Comparison of ENCODE assay signal across 18 cellular contexts in the genomic region with DNA sequence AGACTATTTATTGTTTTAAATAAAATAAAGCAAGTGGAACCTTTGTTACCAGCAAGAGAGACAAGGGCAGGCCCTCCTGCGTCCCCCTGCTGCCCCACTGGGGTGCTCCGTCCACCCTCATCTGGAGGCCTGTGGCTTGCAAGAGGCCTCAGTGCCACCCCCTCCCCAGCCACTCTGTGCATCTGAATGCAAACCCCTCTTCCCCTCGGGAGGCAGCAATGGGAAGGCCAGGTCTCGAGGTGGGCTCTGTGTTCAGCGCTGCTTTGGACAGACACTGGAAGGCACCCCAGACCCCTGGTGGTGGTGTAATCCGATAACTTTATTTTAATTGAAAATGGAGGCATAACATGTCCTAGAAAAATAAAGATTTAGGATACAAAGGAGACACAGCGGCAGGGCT. TPM values are rescaled to one million over a fixed set of nuclear protein-coding genes. Genes with fewer than 3 reads are reported as not detected.
DNase-seq lines count a peak whose midpoint lies in the region; ATAC-seq, FAIRE-seq and TF ChIP-seq lines count a peak whose summit lies in the region.
"Had no signal": no experiment of that assay in that cellular context is flagged by ENCODE, and none has a peak within 500 bp of the region (broad histone marks: within the 10 kb centered on the region; RNA-seq: fewer than 3 reads in every experiment).

No MANE protein-coding gene starts in this region.

- H3K36me3 ChIP-seq in HepG2 (replicated peaks in 1 of 2; ENCODE audit: control insufficient read depth in 1 of 2, insufficient read depth in 2 of 2, low read length in 2 of 2), result no peaks in the 10 kb centered on the region
- H3K36me3 ChIP-seq in right lobe of liver, result no peaks in the 10 kb centered on the region
- no peaks in the 10 kb centered on the region for H3K36me3 ChIP-seq in hepatocyte (replicated peaks; ENCODE audit: insufficient read depth, low read depth)
- H3K36me3 ChIP-seq in prostate gland, result no peaks in the 10 kb centered on the region

- H3K27ac ChIP-seq in HepG2 (ENCODE audit: extremely low read length, insufficient read depth, low read length) (no peak overlapping the region), right lobe of liver (no peak overlapping the region), hepatocyte (peak overlapping the region; percentile 69), prostate gland (peak overlapping the region; percentile 36 to 99)
- H3K27ac ChIP-seq: SJSA1 had no signal

- H3K79me2 ChIP-seq in HepG2 (ENCODE audit: insufficient read depth, low read length) (peaks cover 3% of the 10 kb centered on the region), hepatocyte (peaks cover 34% of the 10 kb centered on the region)

- no peak for TF ChIP-seq EP300 in HepG2 (IDR thresholded peaks at IDR 0.05; ENCODE audit: low read depth in 2 of 2, low read length in 2 of 2)
- no peak for TF ChIP-seq EP300 in HepG2 (CRISPR knock-in tag; IDR thresholded peaks at IDR 0.05; ENCODE audit: borderline replicate concordance)

- FAIRE-seq in HepG2 (lab: Jason Lieb, UNC), result no peak
- FAIRE-seq: TTC549 had no signal

- no peak overlapping the region for H2AFZ ChIP-seq in HepG2 (ENCODE audit: low read length)
- H2AFZ ChIP-seq in hepatocyte, result no peak overlapping the region

- H3K9me3 ChIP-seq in HepG2 (ENCODE audit: low read length), result no peaks in the 10 kb centered on the region
- H3K9me3 ChIP-seq in right lobe of liver, result no peaks in the 10 kb centered on the region
- no peaks in the 10 kb centered on the region for H3K9me3 ChIP-seq in hepatocyte (ENCODE audit: low read depth)
- no peaks in the 10 kb centered on the region for H3K9me3 ChIP-seq in prostate gland
- H3K9me3 ChIP-seq: MG63 had no signal

- CTCF ChIA-PET in HepG2 (lab: Yijun Ruan, JAX; ENCODE audit: low intra/inter-chr PET ratio, low total read pairs), result no interaction called here

- POLR2A ChIA-PET in HepG2 (lab: Yijun Ruan, JAX), result no interaction called here

- no TSS peak for BruUV-seq in HepG2 (replicated peaks; lab: Mats Ljungman, UMichigan)

- H3K4me3 ChIP-seq in HepG2 (replicated peaks in 1 of 3; ENCODE audit: insufficient read depth in 1 of 3, low read depth in 2 of 3, low read length in 3 of 3), result no peak overlapping the region
- no peak overlapping the region for H3K4me3 ChIP-seq in right lobe of liver
- no peak overlapping the region for H3K4me3 ChIP-seq in hepatocyte
- no peak overlapping the region for H3K4me3 ChIP-seq in prostate gland
- H3K4me3 ChIP-seq: MG63, SJSA1 had no signal

- H3K27me3 ChIP-seq in HepG2 (ENCODE audit: control insufficient read depth in 1 of 2, insufficient read depth in 2 of 2, low read length in 2 of 2) (peaks cover 8 to 19% of the 10 kb centered on the region in 2 experiments; a peak in 3 of 5 replicates), right lobe of liver (no peaks in the 10 kb centered on the region), hepatocyte (no peaks in the 10 kb centered on the region), prostate gland (replicated peaks; ENCODE audit: insufficient read depth) (no peaks in the 10 kb centered on the region)
- H3K27me3 ChIP-seq: MG63, SJSA1 had no signal

- WGBS in HepG2 (ENCODE audit: low lambda C conversion rate), result 87% methylated on average over 7 of the region's 7 CpGs
- WGBS in right lobe of liver (ENCODE audit: insufficient coverage, low coverage, low lambda C conversion rate, missing lambda C conversion rate), result 69% methylated on average over 7 of the region's 7 CpGs
- WGBS in hepatocyte (ENCODE audit: low lambda C conversion rate, missing lambda C conversion rate), result 56% methylated on average over 7 of the region's 7 CpGs
- WGBS in prostate gland, result 48% methylated on average over 7 of the region's 7 CpGs

- H3K4me2 ChIP-seq in HepG2 (ENCODE audit: low read depth, low read length) (no peak overlapping the region), hepatocyte (peak overlapping the region; percentile 57)

- H4K20me1 ChIP-seq in HepG2 (ENCODE audit: insufficient read depth, low read length) (no peaks in the 10 kb centered on the region), hepatocyte (ENCODE audit: insufficient read depth, poor library complexity, severe bottlenecking) (no peaks in the 10 kb centered on the region)

- no peak for TF ChIP-seq POLR2A in HepG2 (IDR thresholded peaks at IDR 0.05; ENCODE audit: insufficient read depth in 1 of 2, low read depth in 2 of 2, low read length in 2 of 2)
- no peak for TF ChIP-seq POLR2A in right lobe of liver (IDR thresholded peaks at IDR 0.05)
- TF ChIP-seq POLR2A in prostate gland (IDR thresholded peaks at IDR 0.05), result no peak

- no peaks in the 10 kb centered on the region for H3K9me2 ChIP-seq in hepatocyte (replicated peaks; ENCODE audit: insufficient read depth)

- ATAC-seq in HepG2 (no peak), right lobe of liver (no peak), GM18498 (IDR thresholded peaks at IDR 0.05; ENCODE audit: unreplicated experiment) (no peak)

- H3K4me1 ChIP-seq in HepG2 (ENCODE audit: insufficient read depth, low read length) (0 out of 2 replicates have a peak, but pooled peaks cover 10% of the 10 kb centered on the region), right lobe of liver (peaks cover 0 to 9% (median 0%) of the 10 kb centered on the region in 4 donors), hepatocyte (ENCODE audit: insufficient read depth) (peaks cover 34% of the 10 kb centered on the region), prostate gland (replicated peaks) (peaks cover 29% of the 10 kb centered on the region)

- intact Hi-C loops in HepG2 (cut with micrococcal nuclease; ENCODE audit: unreplicated experiment) (no loop called here), right lobe of liver (cut with DNase I) (no loop called here), prostate gland (cut with DNase I) (no loop called here)

- no peak for TF ChIP-seq RAD21 in HepG2 (CRISPR knock-in tag; IDR thresholded peaks at IDR 0.05)

- DNase-seq in HepG2 (ENCODE audit: low spot score), result no peak
- no peak for DNase-seq in right lobe of liver
- no peak for DNase-seq in hepatocyte (ENCODE audit: low spot score)
- no peak for DNase-seq in prostate gland (ENCODE audit: low spot score)
- no peak for DNase-seq in activated naive CD4-positive, alpha-beta T cell (lab: John Stamatoyannopoulos, UW)
- DNase-seq in SIG-M5 (lab: John Stamatoyannopoulos, UW), result no peak
- no peak for DNase-seq in activated CD4-positive, alpha-beta T cell treated with anti-CD3 and anti-CD28 coated beads, Interleukin-2, amount 50 U/mL, for 48 hours
- DNase-seq: activated CD4-positive, alpha-beta T cell treated with anti-CD3 and anti-CD28 coated beads, Interleukin-2, amount 50 U/mL, for 4 hours; effector CD8-positive, alpha-beta T cell; immature natural killer cell; MG63; stimulated activated CD8-positive, alpha-beta memory T cell treated with anti-CD3 and anti-CD28 coated beads, Interleukin-4, amount 100 ng/mL, for 48 hours had no signal

- H3K9ac ChIP-seq in HepG2 (ENCODE audit: insufficient read depth, low read depth, low read length), result no peak overlapping the region

- TF ChIP-seq CTCF in HepG2 (CRISPR knock-in tag; IDR thresholded peaks at IDR 0.05), result no peak
- TF ChIP-seq CTCF in right lobe of liver (IDR thresholded peaks at IDR 0.05), result no peak
- no peak for TF ChIP-seq CTCF in hepatocyte (IDR thresholded peaks at IDR 0.05; ENCODE audit: poor library complexity)
- TF ChIP-seq CTCF in prostate gland (IDR thresholded peaks at IDR 0.05), result no peak

- in situ Hi-C loops in HepG2 (cut with HindIII; ENCODE audit: extremely low pct_ligation_motif_present, low pct_unique_long_range_greater_than_20kb), result no loop called here

RNA-seq across cellular contexts. Expression of a gene that starts 4.6 kb away (rescaled TPM):
- total RNA-seq in HepG2 (2016; rRNA removed; fragmentation: Illumina TruSeq; extraction: Trizol), result 8.2 and 10.5 TPM in 2 replicates
- 1.3 and 1.5 TPM in 2 replicates for total RNA-seq in HepG2 (2016; cell fraction: cytosol; rRNA removed; fragmentation: Illumina TruSeq; extraction: Trizol; ENCODE audit: low read depth)
- 7.3 and 10.6 TPM in 2 replicates for total RNA-seq in HepG2 (2016; cell fraction: insoluble cytoplasmic fraction; rRNA removed; fragmentation: Illumina TruSeq; extraction: Trizol)
- total RNA-seq in HepG2 (2016; cell fraction: membrane; rRNA removed; fragmentation: Illumina TruSeq; extraction: Trizol), result 4.0 and 4.6 TPM in 2 replicates
- 6.6 and 7.6 TPM in 2 replicates for total RNA-seq in HepG2 (2016; cell fraction: nucleus; rRNA removed; fragmentation: Illumina TruSeq; extraction: Trizol)
- polyA plus RNA-seq in HepG2 (2011; rRNA removed), result 7.7 and 8.8 TPM in 2 replicates
- polyA plus RNA-seq in HepG2 (2011; cell fraction: cytosol; rRNA removed), result 3.7 and 8.8 TPM in 2 replicates
- polyA plus RNA-seq in HepG2 (2011; cell fraction: nucleus; rRNA removed), result 42.0 and 54.7 TPM in 2 replicates
- 3.5 and 3.6 TPM in 2 replicates for polyA plus RNA-seq in HepG2 (2012)
- polyA plus RNA-seq in HepG2 (2016; cell fraction: cytosol; fragmentation: Illumina TruSeq; extraction: Trizol; ENCODE audit: low read depth), result 1.6 and 2.0 TPM in 2 replicates
- 12.0 and 14.3 TPM in 2 replicates for polyA plus RNA-seq in HepG2 (2016; cell fraction: insoluble cytoplasmic fraction; fragmentation: Illumina TruSeq; extraction: Trizol; ENCODE audit: low read depth)
- 3.6 and 4.7 TPM in 2 replicates for polyA plus RNA-seq in HepG2 (2016; cell fraction: membrane; fragmentation: Illumina TruSeq; extraction: Trizol; ENCODE audit: low read depth)
- polyA plus RNA-seq in HepG2 (2016; cell fraction: nucleus; fragmentation: Illumina TruSeq; extraction: Trizol; ENCODE audit: insufficient read depth, low read depth), result 20.0 and 20.3 TPM in 2 replicates
- 6.7 and 12.9 TPM in 2 replicates for polyA minus RNA-seq in HepG2 (2011; rRNA and poly(A)+ RNA removed; ENCODE audit: low replicate concordance)
- 6.0 and 6.6 TPM in 2 replicates for polyA minus RNA-seq in HepG2 (2011; cell fraction: cytosol; rRNA and poly(A)+ RNA removed)
- polyA minus RNA-seq in HepG2 (2011; cell fraction: nucleus; rRNA and poly(A)+ RNA removed), result 8.2 and 8.5 TPM in 2 replicates
- total RNA-seq in right lobe of liver, result 10 to 100 TPM in 3 of 6 experiments, 1 to 10 TPM in 3; 7.8 to 11.6 (median 9.5) TPM
- 12.1 and 17.0 TPM in 2 replicates for total RNA-seq in hepatocyte
- 12.6 and 15.6 TPM in 2 replicates for polyA plus RNA-seq in hepatocyte
- total RNA-seq in prostate gland, result 10 to 100 TPM; 33.7 to 37.5 TPM

RNA-seq across cellular contexts. Expression of a gene that starts 17.8 kb away (rescaled TPM):
- total RNA-seq in HepG2 (2016; rRNA removed; fragmentation: Illumina TruSeq; extraction: Trizol) (1.7 and 5.3 TPM in 2 replicates), right lobe of liver (10 to 100 TPM in 1 of 6 experiments, 1 to 10 TPM in 5; 4.3 to 14.9 (median 8.7) TPM), hepatocyte (25.2 and 71.4 TPM in 2 replicates), prostate gland (10 to 100 TPM; 52.8 to 88.2 TPM)
- total RNA-seq in HepG2 (2016; cell fraction: cytosol; rRNA removed; fragmentation: Illumina TruSeq; extraction: Trizol; ENCODE audit: low read depth), result 1.1 and 1.9 TPM in 2 replicates
- total RNA-seq in HepG2 (2016; cell fraction: insoluble cytoplasmic fraction; rRNA removed; fragmentation: Illumina TruSeq; extraction: Trizol), result 1.5 and 4.2 TPM in 2 replicates
- 2.2 and 2.7 TPM in 2 replicates for total RNA-seq in HepG2 (2016; cell fraction: membrane; rRNA removed; fragmentation: Illumina TruSeq; extraction: Trizol)
- 6.7 and 7.2 TPM in 2 replicates for total RNA-seq in HepG2 (2016; cell fraction: nucleus; rRNA removed; fragmentation: Illumina TruSeq; extraction: Trizol)
- polyA plus RNA-seq in HepG2 (2011; rRNA removed) (8.8 and 12.5 TPM in 2 replicates), hepatocyte (46.0 and 60.7 TPM in 2 replicates)
- polyA plus RNA-seq in HepG2 (2011; cell fraction: cytosol; rRNA removed), result 4.4 and 5.8 TPM in 2 replicates
- polyA plus RNA-seq in HepG2 (2011; cell fraction: nucleus; rRNA removed), result 119 and 127 TPM in 2 replicates
- 8.6 and 13.1 TPM in 2 replicates for polyA plus RNA-seq in HepG2 (2012)
- polyA plus RNA-seq in HepG2 (2016; cell fraction: cytosol; fragmentation: Illumina TruSeq; extraction: Trizol; ENCODE audit: low read depth), result 0.84 and 0.86 TPM in 2 replicates
- polyA plus RNA-seq in HepG2 (2016; cell fraction: insoluble cytoplasmic fraction; fragmentation: Illumina TruSeq; extraction: Trizol; ENCODE audit: low read depth), result 3.2 and 3.6 TPM in 2 replicates
- polyA plus RNA-seq in HepG2 (2016; cell fraction: membrane; fragmentation: Illumina TruSeq; extraction: Trizol; ENCODE audit: low read depth), result 1.6 and 1.8 TPM in 2 replicates
- 25.3 and 34.4 TPM in 2 replicates for polyA plus RNA-seq in HepG2 (2016; cell fraction: nucleus; fragmentation: Illumina TruSeq; extraction: Trizol; ENCODE audit: insufficient read depth, low read depth)
- polyA minus RNA-seq in HepG2 (2011; rRNA and poly(A)+ RNA removed; ENCODE audit: low replicate concordance), result 6.3 and 12.8 TPM in 2 replicates
- 2.5 and 4.2 TPM in 2 replicates for polyA minus RNA-seq in HepG2 (2011; cell fraction: cytosol; rRNA and poly(A)+ RNA removed)
- 11.6 and 14.0 TPM in 2 replicates for polyA minus RNA-seq in HepG2 (2011; cell fraction: nucleus; rRNA and poly(A)+ RNA removed)

RNA-seq across cellular contexts. Expression of a gene that starts 28.2 kb away (rescaled TPM):
- total RNA-seq in HepG2 (2016; rRNA removed; fragmentation: Illumina TruSeq; extraction: Trizol), result 11.0 and 14.9 TPM in 2 replicates
- total RNA-seq in HepG2 (2016; cell fraction: cytosol; rRNA removed; fragmentation: Illumina TruSeq; extraction: Trizol; ENCODE audit: low read depth), result 22.5 and 32.3 TPM in 2 replicates
- 9.3 and 16.3 TPM in 2 replicates for total RNA-seq in HepG2 (2016; cell fraction: insoluble cytoplasmic fraction; rRNA removed; fragmentation: Illumina TruSeq; extraction: Trizol)
- 40.0 and 43.7 TPM in 2 replicates for total RNA-seq in HepG2 (2016; cell fraction: membrane; rRNA removed; fragmentation: Illumina TruSeq; extraction: Trizol)
- 11.1 and 14.4 TPM in 2 replicates for total RNA-seq in HepG2 (2016; cell fraction: nucleus; rRNA removed; fragmentation: Illumina TruSeq; extraction: Trizol)
- polyA plus RNA-seq in HepG2 (2011; rRNA removed), result 10.3 and 12.4 TPM in 2 replicates
- polyA plus RNA-seq in HepG2 (2011; cell fraction: cytosol; rRNA removed), result 6.3 and 9.0 TPM in 2 replicates
- 44.3 and 58.8 TPM in 2 replicates for polyA plus RNA-seq in HepG2 (2011; cell fraction: nucleus; rRNA removed)
- 8.3 and 9.5 TPM in 2 replicates for polyA plus RNA-seq in HepG2 (2012)
- 34.5 and 34.9 TPM in 2 replicates for polyA plus RNA-seq in HepG2 (2016; cell fraction: cytosol; fragmentation: Illumina TruSeq; extraction: Trizol; ENCODE audit: low read depth)
- 9.9 and 14.4 TPM in 2 replicates for polyA plus RNA-seq in HepG2 (2016; cell fraction: insoluble cytoplasmic fraction; fragmentation: Illumina TruSeq; extraction: Trizol; ENCODE audit: low read depth)
- 36.7 and 38.5 TPM in 2 replicates for polyA plus RNA-seq in HepG2 (2016; cell fraction: membrane; fragmentation: Illumina TruSeq; extraction: Trizol; ENCODE audit: low read depth)
- polyA plus RNA-seq in HepG2 (2016; cell fraction: nucleus; fragmentation: Illumina TruSeq; extraction: Trizol; ENCODE audit: insufficient read depth, low read depth), result 22.1 and 22.4 TPM in 2 replicates
- 29.8 and 32.2 TPM in 2 replicates for polyA minus RNA-seq in HepG2 (2011; rRNA and poly(A)+ RNA removed; ENCODE audit: low replicate concordance)
- polyA minus RNA-seq in HepG2 (2011; cell fraction: cytosol; rRNA and poly(A)+ RNA removed), result 10.3 and 11.4 TPM in 2 replicates
- 33.9 and 38.2 TPM in 2 replicates for polyA minus RNA-seq in HepG2 (2011; cell fraction: nucleus; rRNA and poly(A)+ RNA removed)
- total RNA-seq in right lobe of liver, result 10 to 100 TPM in 4 of 6 experiments, 1 to 10 TPM in 2; 8.3 to 14.3 (median 11.9) TPM
- total RNA-seq in hepatocyte, result 18.3 and 23.7 TPM in 2 replicates
- 70.1 and 95.8 TPM in 2 replicates for polyA plus RNA-seq in hepatocyte
- 10 to 100 TPM; 35.5 to 96.7 TPM for total RNA-seq in prostate gland

RNA-seq across cellular contexts. Expression of a gene that starts 31.2 kb away (rescaled TPM):
- total RNA-seq in HepG2 (2016; rRNA removed; fragmentation: Illumina TruSeq; extraction: Trizol) (not detected in 2 replicates), right lobe of liver (under 1 TPM in 1 of 6 experiments, not detected in 5; 0.24 TPM), hepatocyte (not detected in 2 replicates), prostate gland (1 to 10 TPM in 1 of 2 donors, not detected in 1; 1.8 TPM)
- not detected in 2 replicates for total RNA-seq in HepG2 (2016; cell fraction: cytosol; rRNA removed; fragmentation: Illumina TruSeq; extraction: Trizol; ENCODE audit: low read depth)
- total RNA-seq in HepG2 (2016; cell fraction: insoluble cytoplasmic fraction; rRNA removed; fragmentation: Illumina TruSeq; extraction: Trizol), result not detected in 2 replicates
- not detected in 2 replicates for total RNA-seq in HepG2 (2016; cell fraction: membrane; rRNA removed; fragmentation: Illumina TruSeq; extraction: Trizol)
- not detected in 2 replicates for total RNA-seq in HepG2 (2016; cell fraction: nucleus; rRNA removed; fragmentation: Illumina TruSeq; extraction: Trizol)
- polyA plus RNA-seq in HepG2 (2011; rRNA removed) (not detected in 2 replicates), hepatocyte (not detected in 2 replicates)
- 0.03 TPM in 2 replicates for polyA plus RNA-seq in HepG2 (2011; cell fraction: cytosol; rRNA removed)
- 0.10 TPM in 2 replicates for polyA plus RNA-seq in HepG2 (2011; cell fraction: nucleus; rRNA removed)
- polyA plus RNA-seq in HepG2 (2012), result 0.07 TPM in 1 of 2 replicates, not detected in the other
- polyA plus RNA-seq in HepG2 (2016; cell fraction: cytosol; fragmentation: Illumina TruSeq; extraction: Trizol; ENCODE audit: low read depth), result not detected in 2 replicates
- polyA plus RNA-seq in HepG2 (2016; cell fraction: insoluble cytoplasmic fraction; fragmentation: Illumina TruSeq; extraction: Trizol; ENCODE audit: low read depth), result not detected in 2 replicates
- not detected in 2 replicates for polyA plus RNA-seq in HepG2 (2016; cell fraction: membrane; fragmentation: Illumina TruSeq; extraction: Trizol; ENCODE audit: low read depth)
- not detected in 2 replicates for polyA plus RNA-seq in HepG2 (2016; cell fraction: nucleus; fragmentation: Illumina TruSeq; extraction: Trizol; ENCODE audit: insufficient read depth, low read depth)
- polyA minus RNA-seq in HepG2 (2011; rRNA and poly(A)+ RNA removed; ENCODE audit: low replicate concordance), result 0.09 TPM in 1 of 2 replicates, not detected in the other
- not detected in 2 replicates for polyA minus RNA-seq in HepG2 (2011; cell fraction: cytosol; rRNA and poly(A)+ RNA removed)
- not detected in 2 replicates for polyA minus RNA-seq in HepG2 (2011; cell fraction: nucleus; rRNA and poly(A)+ RNA removed)
- total RNA-seq: fibroblast of villous mesenchyme, mononuclear cell, SJSA1, urinary bladder had no signal
- polyA plus RNA-seq: immature natural killer cell, urinary bladder had no signal

RNA-seq across cellular contexts. Expression of a gene that starts 33.8 kb away (rescaled TPM):
- 4.7 and 6.2 TPM in 2 replicates for total RNA-seq in HepG2 (2016; rRNA removed; fragmentation: Illumina TruSeq; extraction: Trizol)
- 0.79 and 1.0 TPM in 2 replicates for total RNA-seq in HepG2 (2016; cell fraction: cytosol; rRNA removed; fragmentation: Illumina TruSeq; extraction: Trizol; ENCODE audit: low read depth)
- 4.3 and 6.5 TPM in 2 replicates for total RNA-seq in HepG2 (2016; cell fraction: insoluble cytoplasmic fraction; rRNA removed; fragmentation: Illumina TruSeq; extraction: Trizol)
- total RNA-seq in HepG2 (2016; cell fraction: membrane; rRNA removed; fragmentation: Illumina TruSeq; extraction: Trizol), result 3.4 and 3.8 TPM in 2 replicates
- total RNA-seq in HepG2 (2016; cell fraction: nucleus; rRNA removed; fragmentation: Illumina TruSeq; extraction: Trizol), result 5.8 and 7.5 TPM in 2 replicates
- 6.4 TPM in 2 replicates for polyA plus RNA-seq in HepG2 (2011; rRNA removed)
- 3.1 and 5.2 TPM in 2 replicates for polyA plus RNA-seq in HepG2 (2011; cell fraction: cytosol; rRNA removed)
- 33.3 and 34.2 TPM in 2 replicates for polyA plus RNA-seq in HepG2 (2011; cell fraction: nucleus; rRNA removed)
- polyA plus RNA-seq in HepG2 (2012), result 4.1 and 4.3 TPM in 2 replicates
- polyA plus RNA-seq in HepG2 (2016; cell fraction: cytosol; fragmentation: Illumina TruSeq; extraction: Trizol; ENCODE audit: low read depth), result 0.69 and 0.73 TPM in 2 replicates
- polyA plus RNA-seq in HepG2 (2016; cell fraction: insoluble cytoplasmic fraction; fragmentation: Illumina TruSeq; extraction: Trizol; ENCODE audit: low read depth), result 4.4 and 6.5 TPM in 2 replicates
- polyA plus RNA-seq in HepG2 (2016; cell fraction: membrane; fragmentation: Illumina TruSeq; extraction: Trizol; ENCODE audit: low read depth), result 2.3 and 3.0 TPM in 2 replicates
- polyA plus RNA-seq in HepG2 (2016; cell fraction: nucleus; fragmentation: Illumina TruSeq; extraction: Trizol; ENCODE audit: insufficient read depth, low read depth), result 16.3 and 19.5 TPM in 2 replicates
- polyA minus RNA-seq in HepG2 (2011; rRNA and poly(A)+ RNA removed; ENCODE audit: low replicate concordance), result 4.6 and 6.2 TPM in 2 replicates
- polyA minus RNA-seq in HepG2 (2011; cell fraction: cytosol; rRNA and poly(A)+ RNA removed), result 5.1 TPM in 2 replicates
- 7.6 and 9.7 TPM in 2 replicates for polyA minus RNA-seq in HepG2 (2011; cell fraction: nucleus; rRNA and poly(A)+ RNA removed)
- 10 to 100 TPM in 1 of 6 experiments, 1 to 10 TPM in 5; 5.6 to 12.4 (median 7.4) TPM for total RNA-seq in right lobe of liver
- 4.6 and 7.5 TPM in 2 replicates for total RNA-seq in hepatocyte
- 13.3 and 14.8 TPM in 2 replicates for polyA plus RNA-seq in hepatocyte
- total RNA-seq in prostate gland, result 10 to 100 TPM; 21.8 to 26.7 TPM

Comparison
In these comparisons a context has a peak if more than half of its experiments do, and no peak if none do; other contexts are left out.
1. H3K27ac ChIP-seq: peak in hepatocyte (single experiment) and prostate gland (2 of 2); none in HepG2 (single experiment) and right lobe of liver (0 of 3).